Comparison of ENCODE assay signal across 27 cellular contexts in genomic region chr17:49866882-49867413, GRCh38. TPM values are rescaled to one million over a fixed set of nuclear protein-coding genes. Genes with fewer than 3 reads are reported as not detected.
DNase-seq lines count a peak whose midpoint lies in the region; ATAC-seq, FAIRE-seq and TF ChIP-seq lines count a peak whose summit lies in the region.
"Had no signal": no experiment of that assay in that cellular context is flagged by ENCODE, and none has a peak within 500 bp of the region (broad histone marks: within the 10 kb centered on the region; RNA-seq: fewer than 3 reads in every experiment).

No MANE protein-coding gene starts in this region.

- peak overlapping the region; percentile 11; the same call in 1 of the 2 replicates for H2BK12ac ChIP-seq in H1 (ENCODE audit: low read depth, low read length)
- no peak overlapping the region for H2BK12ac ChIP-seq in neuronal stem cell (ENCODE audit: low read length)

- no peak overlapping the region for H2AFZ ChIP-seq in HepG2 (ENCODE audit: low read length)
- no peak overlapping the region for H2AFZ ChIP-seq in H1 (ENCODE audit: low read length)
- H2AFZ ChIP-seq in neuronal stem cell (ENCODE audit: low read length) = no peak overlapping the region

- H3K79me2 ChIP-seq in HepG2 (ENCODE audit: insufficient read depth, low read length) = no peaks in the 10 kb centered on the region
- H3K79me2 ChIP-seq in H1 (ENCODE audit: control insufficient read depth in 1 of 2, insufficient read depth in 2 of 2, low read length in 2 of 2) = no peaks in the 10 kb centered on the region

- H4K20me1 ChIP-seq in HepG2 (ENCODE audit: insufficient read depth, low read length) (no peaks in the 10 kb centered on the region), H1 (replicated peaks in 1 of 2; ENCODE audit: control insufficient read depth in 1 of 2, insufficient read depth in 2 of 2, low read length in 2 of 2) (no peaks in the 10 kb centered on the region)

- no peak overlapping the region for H3K27ac ChIP-seq in HepG2 (ENCODE audit: extremely low read length, insufficient read depth, low read length)
- H3K27ac ChIP-seq in right lobe of liver = no peak overlapping the region
- H3K27ac ChIP-seq in H1 (ENCODE audit: low read depth, low read length) = no peak overlapping the region
- H3K27ac ChIP-seq in neuronal stem cell (replicated peaks; ENCODE audit: low read length) = no peak overlapping the region
- H3K27ac ChIP-seq: A549; BLaER1 treated with 17β-estradiol and CSF1 and Interleukin-3, amounts not matched to agents 10 nM and 100 nM had no signal

- H4K91ac ChIP-seq in H1 (replicated peaks; ENCODE audit: insufficient read length, low read length) (peak overlapping the region; percentile 31), neuronal stem cell (ENCODE audit: low read depth, low read length, poor library complexity) (no peak overlapping the region)

- in situ Hi-C loops in HepG2 (cut with HindIII; ENCODE audit: extremely low pct_ligation_motif_present, low pct_unique_long_range_greater_than_20kb) = loop anchor here (10.0 kb wide), 1 partner anchor 218 kb away; no protein-coding TSS in a partner anchor

- POLR2A ChIA-PET in HepG2 (lab: Yijun Ruan, JAX) (no interaction called here), H1 (lab: Charles Lee; ENCODE audit: partially characterized antibody) (interaction anchor here (1.3 kb wide), 1 partner anchor 16 kb away, joined by 3 read pairs; no protein-coding TSS in a partner anchor)

- no peaks in the 10 kb centered on the region for H3K79me1 ChIP-seq in H1 (ENCODE audit: low read depth, low read length)
- H3K79me1 ChIP-seq in neuronal stem cell (ENCODE audit: low read depth, low read length) = no peaks in the 10 kb centered on the region

- BruUV-seq in HepG2 (replicated peaks; lab: Mats Ljungman, UMichigan) = no TSS peak

- H2AK5ac ChIP-seq in H1 (ENCODE audit: low read depth, low read length) = no peak overlapping the region
- H2AK5ac ChIP-seq in neuronal stem cell (ENCODE audit: low read depth, low read length) = peak overlapping the region; percentile 29

- no peaks in the 10 kb centered on the region for H3K36me3 ChIP-seq in HepG2 (replicated peaks in 1 of 2; ENCODE audit: control insufficient read depth in 1 of 2, insufficient read depth in 2 of 2, low read length in 2 of 2)
- no peaks in the 10 kb centered on the region for H3K36me3 ChIP-seq in right lobe of liver
- no peaks in the 10 kb centered on the region for H3K36me3 ChIP-seq in H1 (ENCODE audit: control insufficient read depth in 2 of 4, insufficient read depth in 4 of 4, low read length in 3 of 4)
- H3K36me3 ChIP-seq in neuronal stem cell (replicated peaks in 1 of 2; ENCODE audit: control insufficient read depth in 2 of 2, insufficient read depth in 2 of 2, low read length in 2 of 2) = no peaks in the 10 kb centered on the region
- H3K36me3 ChIP-seq: BE2C; BLaER1 treated with 17β-estradiol and CSF1 and Interleukin-3, amounts not matched to agents 10 nM and 100 nM; HAP-1 had no signal

- CTCF ChIA-PET in HepG2 (lab: Yijun Ruan, JAX; ENCODE audit: low intra/inter-chr PET ratio, low total read pairs) = no interaction called here
- CTCF ChIA-PET in H1 (lab: Charles Lee; ENCODE audit: partially characterized antibody) = interaction anchor here (1.0 to 26.5 kb wide), 7 partner anchors 9 to 124 kb away, joined by 3 to 547 read pairs (median 11); partner anchors contain the start of gene DLX3

- H4K5ac ChIP-seq in H1 (ENCODE audit: insufficient read length, low read depth, low read length) = no peak overlapping the region

- WGBS in HepG2 (ENCODE audit: low lambda C conversion rate) = 34% methylated on average over 3 of the region's 3 CpGs
- WGBS in right lobe of liver (ENCODE audit: insufficient coverage, low coverage, low lambda C conversion rate, missing lambda C conversion rate) = 42% methylated on average over 3 of the region's 3 CpGs
- 75 to 100% methylated on average over 1 to 3 of the region's 3 CpGs for WGBS in H1 (ENCODE audit: extremely low coverage in 1 of 2, insufficient coverage in 1 of 2, insufficient read length in 1 of 2, insufficient replicate concordance in 2 of 2, low coverage in 1 of 2, low lambda C conversion rate in 2 of 2, missing lambda C conversion rate in 1 of 2), 2 experiments
- 100% methylated on average over 1 to 2 of the region's 3 CpGs for WGBS in neuronal stem cell (ENCODE audit: extremely low coverage in 2 of 2, insufficient read length in 2 of 2, insufficient replicate concordance in 1 of 2), 2 donors

- peaks cover 3 to 32% of the 10 kb centered on the region in 2 experiments; a peak in 4 of 5 replicates for H3K27me3 ChIP-seq in HepG2 (ENCODE audit: control insufficient read depth in 1 of 2, insufficient read depth in 2 of 2, low read length in 2 of 2)
- H3K27me3 ChIP-seq in right lobe of liver = no peaks in the 10 kb centered on the region
- H3K27me3 ChIP-seq in H1 (replicated peaks in 1 of 4; ENCODE audit: control insufficient read depth in 3 of 4, extremely low read depth in 1 of 4, insufficient read depth in 3 of 4, low read length in 3 of 4) = peaks cover 0 to 2% (median 0%) of the 10 kb centered on the region in 4 experiments; a peak in 1 of 7 replicates
- peaks cover 0 to 29% (median 0%) of the 10 kb centered on the region in 3 experiments for H3K27me3 ChIP-seq in neuronal stem cell (ENCODE audit: control insufficient read depth in 3 of 3, insufficient read depth in 3 of 3, low read depth in 1 of 3, low read length in 3 of 3)

- H2BK5ac ChIP-seq in H1 (ENCODE audit: low read depth, low read length) = no peak overlapping the region
- no peak overlapping the region for H2BK5ac ChIP-seq in neuronal stem cell (ENCODE audit: low read length)

- TF ChIP-seq CTCF in HepG2 (CRISPR knock-in tag; IDR thresholded peaks at IDR 0.05) (no peak), right lobe of liver (IDR thresholded peaks at IDR 0.05) (no peak), H1 (IDR thresholded peaks at IDR 0.05; ENCODE audit: control extremely low read depth in 1 of 3, insufficient read depth in 1 of 3, low read depth in 1 of 3, low read length in 3 of 3) (no peak)

- H4K8ac ChIP-seq in H1 (ENCODE audit: extremely low read depth, insufficient read depth, low read length) (no peak overlapping the region), neuronal stem cell (ENCODE audit: low read depth, low read length) (no peak overlapping the region)

- no peak for ATAC-seq in HepG2
- no peak for ATAC-seq in right lobe of liver
- no peak for ATAC-seq in HG02588 (IDR thresholded peaks at IDR 0.05; ENCODE audit: unreplicated experiment)
- ATAC-seq: A549, GM23338 had no signal

- no peak for FAIRE-seq in HepG2 (lab: Jason Lieb, UNC)
- FAIRE-seq in H1 (lab: Jason Lieb, UNC) = no peak
- FAIRE-seq: A549, D721Med, GM12891, GM18507, H54 had no signal

- TF ChIP-seq POLR2A in HepG2 (IDR thresholded peaks at IDR 0.05; ENCODE audit: insufficient read depth in 1 of 2, low read depth in 2 of 2, low read length in 2 of 2) (no peak), right lobe of liver (IDR thresholded peaks at IDR 0.05) (no peak), H1 (IDR thresholded peaks at IDR 0.05; ENCODE audit: control extremely low read depth in 1 of 2, low read depth in 2 of 2, low read length in 2 of 2) (no peak)

- H3K23me2 ChIP-seq in H1 (ENCODE audit: low read depth, low read length) = peaks cover 5% of the 10 kb centered on the region; the same call in 1 of the 2 replicates

- intact Hi-C loops in HepG2 (cut with micrococcal nuclease; ENCODE audit: unreplicated experiment) (loop anchor here (10.0 kb wide), 1 partner anchor 218 kb away; no protein-coding TSS in a partner anchor), right lobe of liver (cut with DNase I) (no loop called here)

- H3K4me1 ChIP-seq in HepG2 (ENCODE audit: insufficient read depth, low read length) (peaks cover 34% of the 10 kb centered on the region), right lobe of liver (no peaks in the 10 kb centered on the region), H1 (replicated peaks in 1 of 4; ENCODE audit: control insufficient read depth in 3 of 4, insufficient read depth in 4 of 4, low read length in 3 of 4) (peaks cover 0 to 26% (median 22%) of the 10 kb centered on the region in 4 experiments; a peak in 6 of 7 replicates), neuronal stem cell (ENCODE audit: control insufficient read depth in 2 of 2, insufficient read depth in 1 of 2, low read depth in 1 of 2, low read length in 2 of 2) (peaks cover 14 to 33% of the 10 kb centered on the region in 2 donors)
- H3K4me1 ChIP-seq: A549, BE2C, HAP-1 had no signal

- H3K14ac ChIP-seq in H1 (ENCODE audit: insufficient read length) = no peak overlapping the region
- no peak overlapping the region for H3K14ac ChIP-seq in neuronal stem cell (ENCODE audit: low read length)

- H3K9ac ChIP-seq in HepG2 (ENCODE audit: insufficient read depth, low read depth, low read length) = no peak overlapping the region
- H3K9ac ChIP-seq in H1 (replicated peaks in 1 of 4; ENCODE audit: extremely low read depth in 1 of 4, low read depth in 3 of 4, low read length in 3 of 4) = no peak overlapping the region
- no peak overlapping the region for H3K9ac ChIP-seq in neuronal stem cell (ENCODE audit: low read depth, low read length, poor library complexity)
- H3K9ac ChIP-seq: BLaER1 treated with 17β-estradiol and CSF1 and Interleukin-3, amounts not matched to agents 10 nM and 100 nM had no signal

- H3K4me3 ChIP-seq in HepG2 (replicated peaks in 1 of 3; ENCODE audit: insufficient read depth in 1 of 3, low read depth in 2 of 3, low read length in 3 of 3) = no peak overlapping the region
- H3K4me3 ChIP-seq in right lobe of liver = no peak overlapping the region
- H3K4me3 ChIP-seq in H1 (ENCODE audit: extremely low read depth in 1 of 4, insufficient read depth in 2 of 4, low read depth in 3 of 4, low read length in 4 of 4) = no peak overlapping the region
- H3K4me3 ChIP-seq in neuronal stem cell (ENCODE audit: low read length in 2 of 2) = no peak overlapping the region
- H3K4me3 ChIP-seq: A549; BLaER1 treated with 17β-estradiol and CSF1 and Interleukin-3, amounts not matched to agents 10 nM and 100 nM; HAP-1 had no signal

- no peak overlapping the region for H3K23ac ChIP-seq in H1 (ENCODE audit: insufficient read length)
- no peak overlapping the region for H3K23ac ChIP-seq in neuronal stem cell (ENCODE audit: low read depth, low read length, poor library complexity)

- no peak overlapping the region for H2BK120ac ChIP-seq in H1 (replicated peaks; ENCODE audit: low read depth, low read length)
- H2BK120ac ChIP-seq in neuronal stem cell (ENCODE audit: low read depth, low read length) = no peak overlapping the region

- no peak for TF ChIP-seq RAD21 in HepG2 (CRISPR knock-in tag; IDR thresholded peaks at IDR 0.05)
- TF ChIP-seq RAD21 in H1 (IDR thresholded peaks at IDR 0.05 in 1 of 2, conservative IDR thresholded peaks at IDR 0.05 in 1 of 2; ENCODE audit: low read depth in 2 of 2, low read length in 2 of 2) = no peak

- peak overlapping the region; percentile 27; the same call in 1 of the 2 replicates for H2BK20ac ChIP-seq in H1 (ENCODE audit: low read length)

- TF ChIP-seq EP300 in HepG2 (IDR thresholded peaks at IDR 0.05; ENCODE audit: low read depth in 2 of 2, low read length in 2 of 2) (no peak), HepG2 (CRISPR knock-in tag; IDR thresholded peaks at IDR 0.05; ENCODE audit: borderline replicate concordance) (no peak), H1 (IDR thresholded peaks at IDR 0.05; ENCODE audit: borderline replicate concordance in 1 of 2, low read depth in 2 of 2, low read length in 2 of 2) (no peak)

- H3K4me2 ChIP-seq in HepG2 (ENCODE audit: low read depth, low read length) (no peak overlapping the region), H1 (ENCODE audit: insufficient read depth in 1 of 2, low read depth in 2 of 2, low read length in 2 of 2) (no peak overlapping the region), neuronal stem cell (ENCODE audit: insufficient read depth, low read length, poor library complexity, severe bottlenecking) (no peak overlapping the region)
- H3K4me2 ChIP-seq: A549; BLaER1 treated with 17β-estradiol and CSF1 and Interleukin-3, amounts not matched to agents 10 nM and 100 nM had no signal

- H3K56ac ChIP-seq in H1 (replicated peaks; ENCODE audit: insufficient read length, low read depth, low read length) = no peak overlapping the region

- H3K9me3 ChIP-seq in HepG2 (ENCODE audit: low read length) = no peaks in the 10 kb centered on the region
- H3K9me3 ChIP-seq in right lobe of liver = no peaks in the 10 kb centered on the region
- H3K9me3 ChIP-seq in H1 (ENCODE audit: insufficient read depth in 2 of 2, low read depth in 1 of 2, low read length in 1 of 2) = no peaks in the 10 kb centered on the region
- no peaks in the 10 kb centered on the region for H3K9me3 ChIP-seq in neuronal stem cell (replicated peaks in 1 of 2; ENCODE audit: control insufficient read depth in 2 of 2, insufficient read depth in 1 of 2, low read depth in 1 of 2, low read length in 2 of 2)
- H3K9me3 ChIP-seq: A549; BE2C; BLaER1 treated with 17β-estradiol and CSF1 and Interleukin-3, amounts not matched to agents 10 nM and 100 nM; HAP-1 had no signal

- H3K4ac ChIP-seq in H1 (replicated peaks; ENCODE audit: insufficient read length, low read depth, low read length) = no peak overlapping the region
- no peak overlapping the region for H3K4ac ChIP-seq in neuronal stem cell (ENCODE audit: low read length)

- H2BK15ac ChIP-seq in H1 (ENCODE audit: low read length) (peak overlapping the region; percentile 2), neuronal stem cell (ENCODE audit: low read length) (peak overlapping the region; percentile 23)

- no peak for DNase-seq in HepG2 (ENCODE audit: low spot score)
- DNase-seq in right lobe of liver = no peak
- DNase-seq in H1 (ENCODE audit: low read depth in 1 of 2, low spot score in 2 of 2) = no peak
- no peak for DNase-seq in neuronal stem cell (ENCODE audit: low spot score)
- no peak for DNase-seq in DMS79 (lab: John Stamatoyannopoulos, UW)
- no peak for DNase-seq in NOMO-1 treated with dmso at 0.1 percent for 144 hours (lab: John Stamatoyannopoulos, UW; ENCODE audit: unreplicated experiment)
- DNase-seq: 8988T; ACHN; AML-193; BE2C; CD4-positive, alpha-beta T cell; CD8-positive, alpha-beta memory T cell; DMS 273 treated with DMSO at 0.1 percent for 48 hours; DMS79 treated with DMSO at 0.1 percent for 48 hours; GF-D8 had no signal

- H3K18ac ChIP-seq in H1 (ENCODE audit: extremely low read depth, low read length) (no peak overlapping the region), neuronal stem cell (ENCODE audit: low read length) (no peak overlapping the region)

RNA-seq across cellular contexts. Expression of gene TAC4, which starts 19.1 kb away (rescaled TPM):
- total RNA-seq in HepG2 (2016; rRNA removed; fragmentation: Illumina TruSeq; extraction: Trizol) (not detected in 2 replicates), right lobe of liver (not detected)
- not detected in 2 replicates for total RNA-seq in HepG2 (2016; cell fraction: cytosol; rRNA removed; fragmentation: Illumina TruSeq; extraction: Trizol; ENCODE audit: low read depth)
- not detected in 2 replicates for total RNA-seq in HepG2 (2016; cell fraction: insoluble cytoplasmic fraction; rRNA removed; fragmentation: Illumina TruSeq; extraction: Trizol)
- not detected in 2 replicates for total RNA-seq in HepG2 (2016; cell fraction: membrane; rRNA removed; fragmentation: Illumina TruSeq; extraction: Trizol)
- total RNA-seq in HepG2 (2016; cell fraction: nucleus; rRNA removed; fragmentation: Illumina TruSeq; extraction: Trizol) = not detected in 2 replicates
- polyA plus RNA-seq in HepG2 (2011; rRNA removed) (not detected in 2 replicates), H1 (2011; rRNA removed) (0.15 and 0.22 TPM in 2 replicates)
- not detected in 2 replicates for polyA plus RNA-seq in HepG2 (2011; cell fraction: cytosol; rRNA removed)
- polyA plus RNA-seq in HepG2 (2011; cell fraction: nucleus; rRNA removed) = not detected in 2 replicates
- polyA plus RNA-seq in HepG2 (2012) = not detected in 2 replicates
- polyA plus RNA-seq in HepG2 (2016; cell fraction: cytosol; fragmentation: Illumina TruSeq; extraction: Trizol; ENCODE audit: low read depth) = not detected in 2 replicates
- polyA plus RNA-seq in HepG2 (2016; cell fraction: insoluble cytoplasmic fraction; fragmentation: Illumina TruSeq; extraction: Trizol; ENCODE audit: low read depth) = not detected in 2 replicates
- polyA plus RNA-seq in HepG2 (2016; cell fraction: membrane; fragmentation: Illumina TruSeq; extraction: Trizol; ENCODE audit: low read depth) = not detected in 2 replicates
- polyA plus RNA-seq in HepG2 (2016; cell fraction: nucleus; fragmentation: Illumina TruSeq; extraction: Trizol; ENCODE audit: insufficient read depth, low read depth) = not detected in 2 replicates
- polyA minus RNA-seq in HepG2 (2011; rRNA and poly(A)+ RNA removed; ENCODE audit: low replicate concordance) = not detected in 2 replicates
- not detected in 2 replicates for polyA minus RNA-seq in HepG2 (2011; cell fraction: cytosol; rRNA and poly(A)+ RNA removed)
- not detected in 2 replicates for polyA minus RNA-seq in HepG2 (2011; cell fraction: nucleus; rRNA and poly(A)+ RNA removed)
- not detected in 2 replicates for total RNA-seq in H1 (2021; fragmentation: NEBNext Ultra II Directional; extraction: Animal tissue kit (Norgen Biotek cat#: 25700))
- 0.31 TPM for polyA plus RNA-seq in H1 (2011; cell fraction: cytosol; rRNA removed)
- polyA plus RNA-seq in H1 (2011; cell fraction: nucleus; rRNA removed) = 0.54 TPM
- 0.52 to 0.61 TPM in 2 of 4 replicates, not detected in the others for polyA plus RNA-seq in H1 (2012, experiment 1 of 2)
- not detected for polyA plus RNA-seq in H1 (2012, experiment 2 of 2)
- not detected for polyA plus RNA-seq in H1 (2013, experiment 1 of 2)
- polyA plus RNA-seq in H1 (2013, experiment 2 of 2) = not detected
- not detected in 2 replicates for polyA minus RNA-seq in H1 (2011; rRNA and poly(A)+ RNA removed)
- not detected for polyA minus RNA-seq in H1 (2011; cell fraction: cytosol; rRNA and poly(A)+ RNA removed)
- polyA minus RNA-seq in H1 (2011; cell fraction: nucleus; rRNA and poly(A)+ RNA removed) = not detected
- not detected for polyA plus RNA-seq in neuronal stem cell (2013, experiment 1 of 2)
- polyA plus RNA-seq in neuronal stem cell (2013, experiment 2 of 2) = not detected
- total RNA-seq: CD4-positive, alpha-beta T cell; CD8-positive, alpha-beta memory T cell; Daoy; G401; GM23338 had no signal
- polyA plus RNA-seq: A549; CD14-positive monocyte; CD8-positive, alpha-beta memory T cell; GM23338 had no signal
